ENCODE assay signal across 9 cellular contexts in the genomic region with DNA sequence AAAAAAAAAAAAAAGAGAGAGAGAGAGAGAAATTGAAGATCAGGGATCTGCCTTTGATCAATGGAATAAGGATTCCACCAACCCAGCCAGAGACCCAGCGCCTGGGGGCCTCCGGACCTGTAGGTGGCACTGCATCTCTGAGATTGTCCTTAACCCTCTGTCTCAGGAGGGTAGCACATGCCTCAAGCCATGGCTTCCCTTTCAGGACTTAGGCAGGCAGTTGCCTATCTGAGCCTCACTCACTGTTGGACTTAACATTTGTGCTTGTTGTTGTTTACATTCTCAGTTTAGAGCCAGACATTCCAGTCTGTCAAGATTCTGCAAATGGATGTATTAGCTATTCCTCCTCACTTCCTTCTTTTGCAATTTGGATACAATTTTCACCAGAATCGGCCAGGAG. TPM values are rescaled to one million over a fixed set of nuclear protein-coding genes. Genes with fewer than 3 reads are reported as not detected.
DNase-seq lines count a peak whose midpoint lies in the region; ATAC-seq, FAIRE-seq and TF ChIP-seq lines count a peak whose summit lies in the region.
"Had no signal": no experiment of that assay in that cellular context is flagged by ENCODE, and none has a peak within 500 bp of the region (broad histone marks: within the 10 kb centered on the region; RNA-seq: fewer than 3 reads in every experiment).

No MANE protein-coding gene starts in this region.

- ATAC-seq in GM21447 (IDR thresholded peaks at IDR 0.05; ENCODE audit: unreplicated experiment): no peak

- H3K4me1 ChIP-seq in colonic mucosa: no peaks in the 10 kb centered on the region

- H3K27ac ChIP-seq in colonic mucosa: no peak overlapping the region

- no peak for FAIRE-seq in urothelium cell line (lab: Jason Lieb, UNC)

- no peak for TF ChIP-seq CTCF in colonic mucosa (IDR thresholded peaks at IDR 0.05)

- no peak overlapping the region for H3K9ac ChIP-seq in colonic mucosa (ENCODE audit: low read depth in 2 of 2, low read length in 2 of 2)

- no peak overlapping the region for H3K4me3 ChIP-seq in MG63
- H3K4me3 ChIP-seq in colonic mucosa: no peak overlapping the region

- intact Hi-C loops in colonic mucosa (cut with DNase I) (no loop called here), head of caudate nucleus (cut with DNase I) (no loop called here)

- peak; percentile 9 to 15 for DNase-seq in stimulated activated CD4-positive, alpha-beta T cell treated with anti-CD3 and anti-CD28 coated beads, Interleukin-4, amount 100 ng/mL, for 48 hours (ENCODE audit: low read depth in 2 of 2)
- DNase-seq in stimulated activated CD4-positive, alpha-beta T cell treated with anti-CD3 and anti-CD28 coated beads, Interleukin-12 subunit alpha, Interleukin-12 subunit beta, amount 100 ng/mL, for 4 hours: no peak
- peak; percentile 10 for DNase-seq in MG63
- DNase-seq in colonic mucosa: peak; percentile 48
- peak; percentile 29 for DNase-seq in urothelium cell line (ENCODE audit: low spot score)
- no peak for DNase-seq in stimulated activated naive CD4-positive, alpha-beta T cell treated with Interleukin-2 at 50 U/mL for 16 hours (lab: John Stamatoyannopoulos, UW)
- DNase-seq in head of caudate nucleus: no peak
- DNase-seq: NCI-H510A treated with DMSO at 0.1 percent for 48 hours had no signal

- no peaks in the 10 kb centered on the region for H3K36me3 ChIP-seq in MG63
- no peaks in the 10 kb centered on the region for H3K36me3 ChIP-seq in colonic mucosa

- no peaks in the 10 kb centered on the region for H3K9me3 ChIP-seq in MG63
- H3K9me3 ChIP-seq in colonic mucosa: no peaks in the 10 kb centered on the region

- H3K27me3 ChIP-seq in MG63 (peaks cover 13% of the 10 kb centered on the region), colonic mucosa (no peaks in the 10 kb centered on the region)

RNA-seq across cellular contexts. Expression of a gene that starts 5.1 kb away (rescaled TPM):
- total RNA-seq in MG63 (2014; rRNA removed; shearing (Covaris generic); ENCODE audit: low replicate concordance): not detected in 2 replicates
- 10 to 100 TPM; 27.7 to 94.7 TPM for total RNA-seq in colonic mucosa

Comparison
In these comparisons a context has a peak if more than half of its experiments do, and no peak if none do; other contexts are left out.
1. DNase-seq: peak in stimulated activated CD4-positive, alpha-beta T cell treated with anti-CD3 and anti-CD28 coated beads, Interleukin-4, amount 100 ng/mL, for 48 hours (2 of 2), MG63 (single experiment), colonic mucosa (single experiment) and urothelium cell line (single experiment); none in stimulated activated CD4-positive, alpha-beta T cell treated with anti-CD3 and anti-CD28 coated beads, Interleukin-12 subunit alpha, Interleukin-12 subunit beta, amount 100 ng/mL, for 4 hours (single experiment), stimulated activated naive CD4-positive, alpha-beta T cell treated with Interleukin-2 at 50 U/mL for 16 hours (single experiment) and head of caudate nucleus (0 of 42).
2. RNA of a gene that starts 5.1 kb away (total RNA-seq): 27.7 to 94.7 TPM in colonic mucosa; not detected in MG63; every median in the first group is over 10 times any median in the second.